Comparison of ENCODE assay signal across 2 cellular contexts in genomic region chr3:100563228-100563627, GRCh38.
TF ChIP-seq lines count a peak whose summit lies in the region.

No MANE protein-coding gene starts in this region.

TF ChIP-seq in liver, 16 proteins besides CTCF, POLR2A, EP300 and RAD21 (continued from another document):
- no peak for TF ChIP-seq ZBTB33 (IDR thresholded peaks at IDR 0.05)
- TF ChIP-seq MAX (IDR thresholded peaks at IDR 0.05): peak; percentile 42
- TF ChIP-seq EGR1 (IDR thresholded peaks at IDR 0.05; ENCODE audit: low read depth in 2 of 2): peak in 1 of 2 donors; percentile 26
- TF ChIP-seq NR2F2 (IDR thresholded peaks at IDR 0.05): no peak
- TF ChIP-seq ATF3 (IDR thresholded peaks at IDR 0.05): no peak

TF ChIP-seq in HepG2, 621 proteins besides CTCF, POLR2A, EP300 and RAD21 (continued from another document):
- TF ChIP-seq DNMT1 (CRISPR knock-in tag; IDR thresholded peaks at IDR 0.05): no peak
- TF ChIP-seq ZNF574 (CRISPR knock-in tag; IDR thresholded peaks at IDR 0.05): no peak
- no peak for TF ChIP-seq GZF1 (CRISPR knock-in tag; IDR thresholded peaks at IDR 0.05)
- TF ChIP-seq CERS6 (CRISPR knock-in tag; IDR thresholded peaks at IDR 0.05): no peak
TF ChIP-seq in HepG2: peak in this region for 0.
